Comparison of ENCODE assay signal across 25 cellular contexts in genomic region chr12:11633968-11634367, GRCh38. TPM values are rescaled to one million over a fixed set of nuclear protein-coding genes. Genes with fewer than 3 reads are reported as not detected.
DNase-seq lines count a peak whose midpoint lies in the region; ATAC-seq and TF ChIP-seq lines count a peak whose summit lies in the region.
"Had no signal": no experiment of that assay in that cellular context is flagged by ENCODE, and none has a peak within 500 bp of the region (broad histone marks: within the 10 kb centered on the region; RNA-seq: fewer than 3 reads in every experiment).

No MANE protein-coding gene starts in this region.

- H3K4me1 ChIP-seq in PC-9 (replicated peaks; ENCODE audit: insufficient read depth) (peaks cover 17% of the 10 kb centered on the region), body of pancreas (peaks cover 5% of the 10 kb centered on the region)

- peaks cover 5% of the 10 kb centered on the region; the same call in 1 of the 2 replicates for H3F3A ChIP-seq in PC-9 (ENCODE audit: insufficient read depth, low read depth)

- H3K36me3 ChIP-seq in PC-9 (ENCODE audit: low read depth) = no peaks in the 10 kb centered on the region
- no peaks in the 10 kb centered on the region for H3K36me3 ChIP-seq in body of pancreas (replicated peaks in 1 of 2; ENCODE audit: insufficient read depth in 1 of 2, low read depth in 2 of 2)

- TF ChIP-seq CTCF in PC-9 (conservative IDR thresholded peaks at IDR 0.05) (no peak), body of pancreas (IDR thresholded peaks at IDR 0.05) (no peak), progenitor cell of endocrine pancreas (IDR thresholded peaks at IDR 0.05; ENCODE audit: unreplicated experiment) (no peak)

- H3K9me3 ChIP-seq in PC-9 (ENCODE audit: insufficient read depth, low read depth) = no peaks in the 10 kb centered on the region
- H3K9me3 ChIP-seq in body of pancreas = no peaks in the 10 kb centered on the region

- H3K27me3 Mint-ChIP-seq in progenitor cell of endocrine pancreas = no peaks in the 10 kb centered on the region
- H3K27me3 Mint-ChIP-seq: naive B cell, type B pancreatic cell had no signal

- H3K4me3 ChIP-seq in PC-9 = no peak overlapping the region
- H3K4me3 ChIP-seq in body of pancreas = no peak overlapping the region

- no peaks in the 10 kb centered on the region for H3K4me1 Mint-ChIP-seq in progenitor cell of endocrine pancreas (ENCODE audit: low read depth)

- DNase-seq in EL (peak; percentile 57), PC-9 (peak; percentile 38 to 89), body of pancreas (no peak), renal cortical epithelial cell (ENCODE audit: low read depth) (peak; percentile 88), progenitor cell of endocrine pancreas (ENCODE audit: low spot score, unreplicated experiment) (no peak), NOMO-1 treated with dmso at 0.1 percent for 144 hours (lab: John Stamatoyannopoulos, UW; ENCODE audit: unreplicated experiment) (no peak), DMS 273 (lab: John Stamatoyannopoulos, UW; ENCODE audit: unreplicated experiment) (no peak), NCI-H146 (lab: John Stamatoyannopoulos, UW) (no peak)
- DNase-seq: activated CD8-positive, alpha-beta T cell treated with anti-CD3 and anti-CD28 coated beads, Interleukin-2, amount 10 ng/mL, durations not matched to agents 7 days and 5 days; AML-193; CD8-positive, alpha-beta T cell; GF-D8; GOT3; Karpas-422; left colon; mesendoderm; naive B cell; NCI-H2029; NCI-H226; NCI-H748 treated with DMSO at 0.1 percent for 48 hours; nucleus accumbens; small intestine had no signal

- H3K9me3 Mint-ChIP-seq in progenitor cell of endocrine pancreas (ENCODE audit: low read depth) = peaks cover 14% of the 10 kb centered on the region

- peak overlapping the region; percentile 28; the same call in 1 of the 2 replicates for H2AFZ ChIP-seq in PC-9

- no peaks in the 10 kb centered on the region for H3K9me2 ChIP-seq in PC-9 (ENCODE audit: insufficient read depth)

- no peak overlapping the region for H3K27ac Mint-ChIP-seq in progenitor cell of endocrine pancreas
- H3K27ac Mint-ChIP-seq: activated CD8-positive, alpha-beta T cell treated with anti-CD3 and anti-CD28 coated beads, Interleukin-2, amount 10 ng/mL, durations not matched to agents 7 days and 5 days; CD8-positive, alpha-beta T cell; naive B cell; type B pancreatic cell had no signal

- CTCF ChIA-PET in PC-9 (lab: Charles Lee) = no interaction called here

- H3K27me3 ChIP-seq in PC-9 (ENCODE audit: insufficient read depth, low read depth) (no peaks in the 10 kb centered on the region), body of pancreas (no peaks in the 10 kb centered on the region)

- H3K27ac ChIP-seq in PC-9 (peak overlapping the region; percentile 47), body of pancreas (no peak overlapping the region)

- peak overlapping the region; percentile 39 for H3K4me2 ChIP-seq in PC-9

- H3K36me3 Mint-ChIP-seq in progenitor cell of endocrine pancreas (ENCODE audit: insufficient read depth) = peaks cover 3% of the 10 kb centered on the region
- H3K36me3 Mint-ChIP-seq: CD8-positive, alpha-beta T cell had no signal

- no peaks in the 10 kb centered on the region for H4K20me1 ChIP-seq in PC-9 (ENCODE audit: insufficient read depth)

- ATAC-seq in body of pancreas = peak; percentile 42
- ATAC-seq: activated CD4-positive, CD25-positive, alpha-beta regulatory T cell treated with anti-CD3 and anti-CD28 coated beads, Interleukin-2, amount 50 U/mL, for 24 hours; activated CD8-positive, alpha-beta T cell treated with anti-CD3 and anti-CD28 coated beads, Interleukin-2, amount 10 ng/mL, durations not matched to agents 7 days and 5 days; CD8-positive, alpha-beta T cell; left colon; Right ventricle myocardium inferior had no signal

- 39 to 41% methylated on average over 6 of the region's 6 CpGs for WGBS in body of pancreas, 2 donors

- H3K4me3 Mint-ChIP-seq in progenitor cell of endocrine pancreas (ENCODE audit: low read depth) = no peak overlapping the region
- H3K4me3 Mint-ChIP-seq: activated CD8-positive, alpha-beta T cell treated with anti-CD3 and anti-CD28 coated beads, Interleukin-2, amount 10 ng/mL, durations not matched to agents 7 days and 5 days; CD8-positive, alpha-beta T cell; type B pancreatic cell had no signal

- no peak for TF ChIP-seq POLR2A in body of pancreas (IDR thresholded peaks at IDR 0.05)

- no TSS peak for BruUV-seq in PC-9 (replicated peaks; lab: Mats Ljungman, UMichigan)

- POLR2A ChIA-PET in PC-9 (lab: Charles Lee; ENCODE audit: unreplicated experiment) = interaction anchor here (0.6 kb wide), 2 partner anchors 11 to 34 kb away, joined by 12 to 32 read pairs; no protein-coding TSS in a partner anchor

- H3K79me2 ChIP-seq in PC-9 (ENCODE audit: low read depth) = no peaks in the 10 kb centered on the region

- intact Hi-C loops in PC-9 (cut with micrococcal nuclease; ENCODE audit: unreplicated experiment) (loop anchor here (1.0 kb wide), 1 partner anchor 244 kb away; no protein-coding TSS in a partner anchor), body of pancreas (cut with DNase I) (no loop called here)

RNA-seq across cellular contexts. Expression of gene ETV6, which starts 15.5 kb away (rescaled TPM):
- total RNA-seq in PC-9 (2021) = 52.1 and 62.8 TPM in 2 replicates
- total RNA-seq in body of pancreas = 10 to 100 TPM; 17.5 to 17.9 TPM
- total RNA-seq in renal cortical epithelial cell = 7.3 and 16.3 TPM in 2 replicates
- total RNA-seq in progenitor cell of endocrine pancreas = 49.7 and 55.2 TPM in 2 replicates

Comparison
In these comparisons a context has a peak if more than half of its experiments do, and no peak if none do; other contexts are left out.
1. DNase-seq: peak in EL (single experiment), PC-9 (2 of 2) and renal cortical epithelial cell (single experiment); none in body of pancreas (0 of 4), progenitor cell of endocrine pancreas (single experiment), NOMO-1 treated with dmso at 0.1 percent for 144 hours (single experiment), DMS 273 (single experiment) and NCI-H146 (single experiment).